Comparison of ENCODE assay signal across 2 cellular contexts in the genomic region with DNA sequence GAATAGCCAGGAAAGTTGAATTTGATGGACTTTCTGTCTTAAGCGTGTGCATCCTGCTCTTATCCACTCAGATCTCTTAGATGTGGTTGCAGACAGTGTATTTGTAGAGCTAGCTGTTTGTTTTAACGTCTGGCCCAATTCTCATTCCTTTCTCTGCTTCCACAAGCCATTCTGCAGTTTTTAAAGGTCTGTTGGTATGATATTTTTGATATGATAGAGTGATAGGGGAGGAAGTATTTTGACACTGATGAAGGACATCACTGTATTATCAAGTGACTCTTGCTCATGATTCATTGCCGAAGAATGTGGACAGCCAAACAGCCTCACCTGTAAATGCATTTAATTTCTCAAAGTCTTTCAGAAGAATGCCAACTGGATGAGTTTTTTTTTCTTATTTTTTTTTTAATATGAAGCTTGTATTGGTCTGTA.
TF ChIP-seq lines count a peak whose summit lies in the region.

No MANE protein-coding gene starts in this region.

TF ChIP-seq in K562, 482 proteins besides CTCF, POLR2A, EP300 and RAD21:
- TF ChIP-seq HLTF (IDR thresholded peaks at IDR 0.05) (no peak), LEF1 (IDR thresholded peaks at IDR 0.05) (peak; percentile 64; the same call in 1 of the 2 replicates), NELFE (IDR thresholded peaks at IDR 0.05; ENCODE audit: insufficient read depth, insufficient read length) (no peak), TCF7 (IDR thresholded peaks at IDR 0.05; ENCODE audit: borderline replicate concordance) (peak; percentile 85; the same call in 1 of the 2 replicates)

TF ChIP-seq in HepG2, 621 proteins besides CTCF, POLR2A, EP300 and RAD21 (continues in another document):
- TF ChIP-seq, protein P1, sequence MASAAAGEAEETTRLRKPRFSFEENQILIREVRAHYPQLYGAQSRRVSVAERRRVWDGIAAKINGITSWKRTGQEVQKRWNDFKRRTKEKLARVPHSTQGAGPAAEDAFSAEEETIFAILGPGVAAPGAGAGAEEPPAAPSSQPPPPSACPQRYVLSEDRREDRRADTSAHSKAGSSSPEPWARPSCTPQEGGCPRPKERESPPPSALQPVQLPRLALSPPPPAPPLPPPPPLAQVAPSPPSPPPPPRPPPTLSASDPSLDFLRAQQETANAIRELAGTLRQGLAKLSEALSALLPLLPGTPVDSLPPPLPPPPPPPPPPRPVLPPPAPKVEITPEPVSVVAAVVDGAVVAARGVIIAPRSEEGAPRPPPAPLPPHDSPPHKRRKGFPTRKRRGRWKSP (CRISPR knock-in tag; IDR thresholded peaks at IDR 0.05): no peak; the same call in 1 of the 2 replicates
- TF ChIP-seq HMG20A (CRISPR knock-in tag; IDR thresholded peaks at IDR 0.05; ENCODE audit: borderline replicate concordance) (peak; percentile 77), FOXP1 (IDR thresholded peaks at IDR 0.05) (no peak), FOXP1 (CRISPR knock-in tag; IDR thresholded peaks at IDR 0.05) (peak; percentile 57; the same call in 1 of the 2 replicates), MBD4 (IDR thresholded peaks at IDR 0.05; ENCODE audit: borderline replicate concordance, low read length) (peak; percentile 70; the same call in 1 of the 2 replicates), CEBPG (CRISPR knock-in tag; IDR thresholded peaks at IDR 0.05) (0 out of 2 replicates have a peak, but pooled peaks have one; percentile 17), SMAD9 (CRISPR knock-in tag; IDR thresholded peaks at IDR 0.05) (no peak), SOX6 (IDR thresholded peaks at IDR 0.05) (no peak), SOX6 (CRISPR knock-in tag; IDR thresholded peaks at IDR 0.05) (peak; percentile 73), MED1 (CRISPR knock-in tag; IDR thresholded peaks at IDR 0.05) (peak; percentile 76), SIN3B (IDR thresholded peaks at IDR 0.05; ENCODE audit: low read length) (no peak), NFIC (IDR thresholded peaks at IDR 0.05; ENCODE audit: low read length) (0 out of 2 replicates have a peak, but pooled peaks have one; percentile 21), ZBTB20 (CRISPR knock-in tag; IDR thresholded peaks at IDR 0.05; ENCODE audit: borderline replicate concordance, low read depth) (no peak), RFXAP (CRISPR knock-in tag; IDR thresholded peaks at IDR 0.05; ENCODE audit: borderline replicate concordance) (no peak), CBFB (CRISPR knock-in tag; IDR thresholded peaks at IDR 0.05) (peak; percentile 99), SIX1 (CRISPR knock-in tag; IDR thresholded peaks at IDR 0.05; ENCODE audit: borderline replicate concordance) (0 out of 2 replicates have a peak, but pooled peaks have one; percentile 25), KMT2A (CRISPR knock-in tag; IDR thresholded peaks at IDR 0.05) (peak; percentile 54; the same call in 1 of the 2 replicates), TCF7 (IDR thresholded peaks at IDR 0.05; ENCODE audit: low read depth) (peak; percentile 93), ZSCAN9 (CRISPR knock-in tag; IDR thresholded peaks at IDR 0.05; ENCODE audit: borderline replicate concordance) (0 out of 2 replicates have a peak, but pooled peaks have one; percentile 34), ETV5 (CRISPR knock-in tag; IDR thresholded peaks at IDR 0.05; ENCODE audit: borderline replicate concordance) (peak; percentile 77), PITX1 (CRISPR knock-in tag; IDR thresholded peaks at IDR 0.05) (0 out of 2 replicates have a peak, but pooled peaks have one; percentile 17), SKI (IDR thresholded peaks at IDR 0.05; ENCODE audit: partially characterized antibody) (peak; percentile 79), ZSCAN25 (CRISPR knock-in tag; IDR thresholded peaks at IDR 0.05) (no peak), ZNF292 (CRISPR knock-in tag; IDR thresholded peaks at IDR 0.05; ENCODE audit: borderline replicate concordance, low read depth) (peak; percentile 61; the same call in 1 of the 2 replicates), ATM (IDR thresholded peaks at IDR 0.05; ENCODE audit: borderline replicate concordance) (no peak), FOXA1 (IDR thresholded peaks at IDR 0.05) (no peak), FOXA1 (CRISPR knock-in tag; IDR thresholded peaks at IDR 0.05) (peak; percentile 87), SP5 (CRISPR knock-in tag; IDR thresholded peaks at IDR 0.05; ENCODE audit: borderline replicate concordance, low read depth) (peak; percentile 63), FOSL2 (CRISPR knock-in tag; IDR thresholded peaks at IDR 0.05) (peak; percentile 81), SALL1 (CRISPR knock-in tag; IDR thresholded peaks at IDR 0.05) (peak; percentile 38; the same call in 1 of the 2 replicates), SSRP1 (CRISPR knock-in tag; IDR thresholded peaks at IDR 0.05) (0 out of 2 replicates have a peak, but pooled peaks have one; percentile 32), CREM (IDR thresholded peaks at IDR 0.05) (peak; percentile 72; the same call in 1 of the 2 replicates), CREM (CRISPR knock-in tag; IDR thresholded peaks at IDR 0.05) (no peak), EEA1 (CRISPR knock-in tag; IDR thresholded peaks at IDR 0.05; ENCODE audit: borderline replicate concordance) (no peak), GATA4 (IDR thresholded peaks at IDR 0.05; ENCODE audit: borderline replicate concordance, low read depth) (peak; percentile 88; the same call in 1 of the 2 replicates), NCOA2 (CRISPR knock-in tag; IDR thresholded peaks at IDR 0.05) (peak; percentile 84), GFI1 (CRISPR knock-in tag; IDR thresholded peaks at IDR 0.05; ENCODE audit: borderline replicate concordance) (peak; percentile 65; the same call in 1 of the 2 replicates), MIER2 (CRISPR knock-in tag; IDR thresholded peaks at IDR 0.05) (0 out of 2 replicates have a peak, but pooled peaks have one; percentile 41)
- TF ChIP-seq, protein P2, sequence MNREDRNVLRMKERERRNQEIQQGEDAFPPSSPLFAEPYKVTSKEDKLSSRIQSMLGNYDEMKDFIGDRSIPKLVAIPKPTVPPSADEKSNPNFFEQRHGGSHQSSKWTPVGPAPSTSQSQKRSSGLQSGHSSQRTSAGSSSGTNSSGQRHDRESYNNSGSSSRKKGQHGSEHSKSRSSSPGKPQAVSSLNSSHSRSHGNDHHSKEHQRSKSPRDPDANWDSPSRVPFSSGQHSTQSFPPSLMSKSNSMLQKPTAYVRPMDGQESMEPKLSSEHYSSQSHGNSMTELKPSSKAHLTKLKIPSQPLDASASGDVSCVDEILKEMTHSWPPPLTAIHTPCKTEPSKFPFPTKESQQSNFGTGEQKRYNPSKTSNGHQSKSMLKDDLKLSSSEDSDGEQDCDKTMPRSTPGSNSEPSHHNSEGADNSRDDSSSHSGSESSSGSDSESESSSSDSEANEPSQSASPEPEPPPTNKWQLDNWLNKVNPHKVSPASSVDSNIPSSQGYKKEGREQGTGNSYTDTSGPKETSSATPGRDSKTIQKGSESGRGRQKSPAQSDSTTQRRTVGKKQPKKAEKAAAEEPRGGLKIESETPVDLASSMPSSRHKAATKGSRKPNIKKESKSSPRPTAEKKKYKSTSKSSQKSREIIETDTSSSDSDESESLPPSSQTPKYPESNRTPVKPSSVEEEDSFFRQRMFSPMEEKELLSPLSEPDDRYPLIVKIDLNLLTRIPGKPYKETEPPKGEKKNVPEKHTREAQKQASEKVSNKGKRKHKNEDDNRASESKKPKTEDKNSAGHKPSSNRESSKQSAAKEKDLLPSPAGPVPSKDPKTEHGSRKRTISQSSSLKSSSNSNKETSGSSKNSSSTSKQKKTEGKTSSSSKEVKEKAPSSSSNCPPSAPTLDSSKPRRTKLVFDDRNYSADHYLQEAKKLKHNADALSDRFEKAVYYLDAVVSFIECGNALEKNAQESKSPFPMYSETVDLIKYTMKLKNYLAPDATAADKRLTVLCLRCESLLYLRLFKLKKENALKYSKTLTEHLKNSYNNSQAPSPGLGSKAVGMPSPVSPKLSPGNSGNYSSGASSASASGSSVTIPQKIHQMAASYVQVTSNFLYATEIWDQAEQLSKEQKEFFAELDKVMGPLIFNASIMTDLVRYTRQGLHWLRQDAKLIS (CRISPR knock-in tag; IDR thresholded peaks at IDR 0.05): no peak
- TF ChIP-seq, protein P3, sequence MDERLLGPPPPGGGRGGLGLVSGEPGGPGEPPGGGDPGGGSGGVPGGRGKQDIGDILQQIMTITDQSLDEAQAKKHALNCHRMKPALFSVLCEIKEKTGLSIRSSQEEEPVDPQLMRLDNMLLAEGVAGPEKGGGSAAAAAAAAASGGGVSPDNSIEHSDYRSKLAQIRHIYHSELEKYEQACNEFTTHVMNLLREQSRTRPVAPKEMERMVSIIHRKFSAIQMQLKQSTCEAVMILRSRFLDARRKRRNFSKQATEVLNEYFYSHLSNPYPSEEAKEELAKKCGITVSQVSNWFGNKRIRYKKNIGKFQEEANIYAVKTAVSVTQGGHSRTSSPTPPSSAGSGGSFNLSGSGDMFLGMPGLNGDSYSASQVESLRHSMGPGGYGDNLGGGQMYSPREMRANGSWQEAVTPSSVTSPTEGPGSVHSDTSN (CRISPR knock-in tag; IDR thresholded peaks at IDR 0.05): no peak
- TF ChIP-seq, protein P4, sequence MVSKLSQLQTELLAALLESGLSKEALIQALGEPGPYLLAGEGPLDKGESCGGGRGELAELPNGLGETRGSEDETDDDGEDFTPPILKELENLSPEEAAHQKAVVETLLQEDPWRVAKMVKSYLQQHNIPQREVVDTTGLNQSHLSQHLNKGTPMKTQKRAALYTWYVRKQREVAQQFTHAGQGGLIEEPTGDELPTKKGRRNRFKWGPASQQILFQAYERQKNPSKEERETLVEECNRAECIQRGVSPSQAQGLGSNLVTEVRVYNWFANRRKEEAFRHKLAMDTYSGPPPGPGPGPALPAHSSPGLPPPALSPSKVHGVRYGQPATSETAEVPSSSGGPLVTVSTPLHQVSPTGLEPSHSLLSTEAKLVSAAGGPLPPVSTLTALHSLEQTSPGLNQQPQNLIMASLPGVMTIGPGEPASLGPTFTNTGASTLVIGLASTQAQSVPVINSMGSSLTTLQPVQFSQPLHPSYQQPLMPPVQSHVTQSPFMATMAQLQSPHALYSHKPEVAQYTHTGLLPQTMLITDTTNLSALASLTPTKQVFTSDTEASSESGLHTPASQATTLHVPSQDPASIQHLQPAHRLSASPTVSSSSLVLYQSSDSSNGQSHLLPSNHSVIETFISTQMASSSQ (IDR thresholded peaks at IDR 0.05; ENCODE audit: low read depth): 0 out of 2 replicates have a peak, but pooled peaks have one; percentile 33
- TF ChIP-seq, protein P4 (CRISPR knock-in tag; IDR thresholded peaks at IDR 0.05; ENCODE audit: borderline replicate concordance): peak; percentile 48; the same call in 1 of the 2 replicates
- TF ChIP-seq, protein P5, sequence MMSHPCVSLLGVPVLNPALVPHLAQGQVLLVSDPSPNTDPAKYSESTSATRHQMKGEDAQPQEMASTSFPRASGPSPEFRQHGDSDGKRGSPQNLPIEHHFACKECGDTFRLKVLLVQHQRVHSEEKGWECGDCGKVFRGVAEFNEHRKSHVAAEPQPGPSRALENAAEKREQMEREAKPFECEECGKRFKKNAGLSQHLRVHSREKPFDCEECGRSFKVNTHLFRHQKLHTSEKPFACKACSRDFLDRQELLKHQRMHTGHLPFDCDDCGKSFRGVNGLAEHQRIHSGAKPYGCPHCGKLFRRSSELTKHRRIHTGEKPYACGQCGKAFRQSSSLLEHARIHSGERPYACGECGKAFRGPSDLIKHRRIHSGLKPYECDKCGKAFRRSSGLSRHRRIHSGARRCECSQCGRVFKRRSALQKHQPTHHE (CRISPR knock-in tag; IDR thresholded peaks at IDR 0.05; ENCODE audit: borderline replicate concordance): no peak
- TF ChIP-seq, protein P6, sequence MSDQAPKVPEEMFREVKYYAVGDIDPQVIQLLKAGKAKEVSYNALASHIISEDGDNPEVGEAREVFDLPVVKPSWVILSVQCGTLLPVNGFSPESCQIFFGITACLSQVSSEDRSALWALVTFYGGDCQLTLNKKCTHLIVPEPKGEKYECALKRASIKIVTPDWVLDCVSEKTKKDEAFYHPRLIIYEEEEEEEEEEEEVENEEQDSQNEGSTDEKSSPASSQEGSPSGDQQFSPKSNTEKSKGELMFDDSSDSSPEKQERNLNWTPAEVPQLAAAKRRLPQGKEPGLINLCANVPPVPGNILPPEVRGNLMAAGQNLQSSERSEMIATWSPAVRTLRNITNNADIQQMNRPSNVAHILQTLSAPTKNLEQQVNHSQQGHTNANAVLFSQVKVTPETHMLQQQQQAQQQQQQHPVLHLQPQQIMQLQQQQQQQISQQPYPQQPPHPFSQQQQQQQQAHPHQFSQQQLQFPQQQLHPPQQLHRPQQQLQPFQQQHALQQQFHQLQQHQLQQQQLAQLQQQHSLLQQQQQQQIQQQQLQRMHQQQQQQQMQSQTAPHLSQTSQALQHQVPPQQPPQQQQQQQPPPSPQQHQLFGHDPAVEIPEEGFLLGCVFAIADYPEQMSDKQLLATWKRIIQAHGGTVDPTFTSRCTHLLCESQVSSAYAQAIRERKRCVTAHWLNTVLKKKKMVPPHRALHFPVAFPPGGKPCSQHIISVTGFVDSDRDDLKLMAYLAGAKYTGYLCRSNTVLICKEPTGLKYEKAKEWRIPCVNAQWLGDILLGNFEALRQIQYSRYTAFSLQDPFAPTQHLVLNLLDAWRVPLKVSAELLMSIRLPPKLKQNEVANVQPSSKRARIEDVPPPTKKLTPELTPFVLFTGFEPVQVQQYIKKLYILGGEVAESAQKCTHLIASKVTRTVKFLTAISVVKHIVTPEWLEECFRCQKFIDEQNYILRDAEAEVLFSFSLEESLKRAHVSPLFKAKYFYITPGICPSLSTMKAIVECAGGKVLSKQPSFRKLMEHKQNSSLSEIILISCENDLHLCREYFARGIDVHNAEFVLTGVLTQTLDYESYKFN (CRISPR knock-in tag; conservative IDR thresholded peaks at IDR 0.05): peak; percentile 73
